In genomic region chr17:67156269-67157199, GRCh38 we compare ENCODE assay signal across 14 cellular contexts.
DNase-seq lines count a peak whose midpoint lies in the region; ATAC-seq and TF ChIP-seq lines count a peak whose summit lies in the region.
"Had no signal": no experiment of that assay in that cellular context is flagged by ENCODE, and none has a peak within 500 bp of the region (broad histone marks: within the 10 kb centered on the region; RNA-seq: fewer than 3 reads in every experiment).

No MANE protein-coding gene starts in this region.

- peaks cover 6% of the 10 kb centered on the region for H3K4me1 ChIP-seq in foreskin keratinocyte
- H3K4me1 ChIP-seq: prostate gland had no signal

- no peak overlapping the region for H3K4me3 Mint-ChIP-seq in CD14-positive monocyte
- H3K4me3 Mint-ChIP-seq in HFFc6, result no peak overlapping the region
- H3K4me3 Mint-ChIP-seq in activated CD4-positive, alpha-beta memory T cell treated with anti-CD3 and anti-CD28 coated beads for 36 hours, result no peak overlapping the region
- H3K4me3 Mint-ChIP-seq: CD4-positive, alpha-beta T cell had no signal

- ATAC-seq in foreskin keratinocyte (peak; percentile 66), GM18907 (IDR thresholded peaks at IDR 0.05; ENCODE audit: unreplicated experiment) (no peak)

- TF ChIP-seq CTCF in CD14-positive monocyte (IDR thresholded peaks at IDR 0.05) (no peak), HFFc6 (IDR thresholded peaks at IDR 0.05) (no peak), foreskin keratinocyte (conservative IDR thresholded peaks at IDR 0.05) (no peak)

- intact Hi-C loops in CD14-positive monocyte (cut with micrococcal nuclease), result no loop called here
- intact Hi-C loops in activated CD4-positive, alpha-beta memory T cell treated with anti-CD3 and anti-CD28 coated beads for 36 hours (cut with micrococcal nuclease), result no loop called here

- H3K9me3 Mint-ChIP-seq in CD14-positive monocyte (no peaks in the 10 kb centered on the region), HFFc6 (no peaks in the 10 kb centered on the region)
- peaks cover 4% of the 10 kb centered on the region for H3K9me3 Mint-ChIP-seq in activated CD4-positive, alpha-beta memory T cell treated with anti-CD3 and anti-CD28 coated beads for 36 hours

- CTCF ChIA-PET in activated CD4-positive, alpha-beta memory T cell treated with anti-CD3 and anti-CD28 coated beads for 36 hours (lab: Charles Lee), result no interaction called here

- POLR2A ChIA-PET in activated CD4-positive, alpha-beta memory T cell treated with anti-CD3 and anti-CD28 coated beads for 36 hours (lab: Charles Lee), result no interaction called here

- H3K27ac Mint-ChIP-seq in CD14-positive monocyte (peak overlapping the region in 4 of 7 donors; percentile 16 to 81 (median 22)), HFFc6 (peak overlapping the region; percentile 37)
- H3K27ac Mint-ChIP-seq in activated CD4-positive, alpha-beta memory T cell treated with anti-CD3 and anti-CD28 coated beads for 36 hours, result no peak overlapping the region
- H3K27ac Mint-ChIP-seq: CD4-positive, alpha-beta T cell had no signal

- DNase-seq in CD14-positive monocyte (ENCODE audit: low spot score) (no peak), HFFc6 (no peak), foreskin keratinocyte (peak in 1 of 2 donors; percentile 34), GM19240 (ENCODE audit: insufficient read length, low spot score) (no peak), SIG-M5 (lab: John Stamatoyannopoulos, UW) (no peak), C1 segment of cervical spinal cord (lab: John Stamatoyannopoulos, UW) (no peak)
- peak; percentile 35 for DNase-seq in activated CD4-positive, alpha-beta memory T cell treated with anti-CD3 and anti-CD28 coated beads for 36 hours
- DNase-seq: CD4-positive, alpha-beta T cell; NCI-H1092 treated with DMSO at 0.1 percent for 48 hours; NK-92 treated with Interleukin-12 subunit alpha and Interleukin-12 subunit beta, amount 100 ng/mL, for 24 hours; trophoblast cell had no signal

- H3K27me3 Mint-ChIP-seq in CD14-positive monocyte (ENCODE audit: low read depth in 3 of 3) (no peaks in the 10 kb centered on the region), HFFc6 (ENCODE audit: insufficient read depth) (peaks cover 4% of the 10 kb centered on the region; the same call in 1 of the 2 replicates)
- no peaks in the 10 kb centered on the region for H3K27me3 Mint-ChIP-seq in activated CD4-positive, alpha-beta memory T cell treated with anti-CD3 and anti-CD28 coated beads for 36 hours
- H3K27me3 Mint-ChIP-seq: CD4-positive, alpha-beta T cell had no signal

- H3K27ac ChIP-seq in foreskin keratinocyte, result no peak overlapping the region
- H3K27ac ChIP-seq: coronary artery, prostate gland had no signal

- H3K27me3 ChIP-seq in foreskin keratinocyte, result no peaks in the 10 kb centered on the region

- peaks cover 4% of the 10 kb centered on the region for H3K4me1 Mint-ChIP-seq in CD14-positive monocyte
- H3K4me1 Mint-ChIP-seq in HFFc6 (ENCODE audit: low read depth), result peaks cover 34% of the 10 kb centered on the region
- H3K4me1 Mint-ChIP-seq in activated CD4-positive, alpha-beta memory T cell treated with anti-CD3 and anti-CD28 coated beads for 36 hours (ENCODE audit: low read depth), result peaks cover 22% of the 10 kb centered on the region

- H3K36me3 Mint-ChIP-seq in CD14-positive monocyte (peaks cover 60 to 64% of the 10 kb centered on the region in 2 donors), HFFc6 (ENCODE audit: low read depth) (peaks cover 22% of the 10 kb centered on the region)
- H3K36me3 Mint-ChIP-seq in activated CD4-positive, alpha-beta memory T cell treated with anti-CD3 and anti-CD28 coated beads for 36 hours, result peaks cover 39% of the 10 kb centered on the region
